In genomic region chr4:157045507-157046127, GRCh38 we compare ENCODE assay signal across 8 cellular contexts. TPM values are rescaled to one million over a fixed set of nuclear protein-coding genes. Genes with fewer than 3 reads are reported as not detected.
DNase-seq lines count a peak whose midpoint lies in the region; ATAC-seq and TF ChIP-seq lines count a peak whose summit lies in the region.

No MANE protein-coding gene starts in this region.

- intact Hi-C loops in colonic mucosa (cut with DNase I), result loop anchor here (10.0 kb wide), 1 partner anchor 571 kb away; no protein-coding TSS in a partner anchor

- DNase-seq in BE2C, result peak; percentile 10
- peak; percentile 65 for DNase-seq in NCI-H748 (lab: John Stamatoyannopoulos, UW; ENCODE audit: unreplicated experiment)
- DNase-seq in colonic mucosa, result no peak
- peak; percentile 82 for DNase-seq in medulla oblongata (ENCODE audit: extremely low spot score)
- DNase-seq in T-helper 2 cell treated with Interferon-gamma antibody and Interleukin-4, amounts not matched to agents 5 μg/mL and 100 μg/mL, for 36 hours (ENCODE audit: low spot score), result no peak
- no peak for DNase-seq in activated CD4-positive, alpha-beta T cell treated with anti-CD3 and anti-CD28 coated beads for 1 hour

- no peak overlapping the region for H3K27ac Mint-ChIP-seq in T-helper 2 cell treated with Interferon-gamma antibody and Interleukin-4, amounts not matched to agents 5 μg/mL and 100 μg/mL, for 36 hours

- no peaks in the 10 kb centered on the region for H3K4me1 ChIP-seq in BE2C
- no peaks in the 10 kb centered on the region for H3K4me1 ChIP-seq in colonic mucosa

- H3K36me3 ChIP-seq in BE2C (no peaks in the 10 kb centered on the region), colonic mucosa (no peaks in the 10 kb centered on the region)

- H3K27me3 Mint-ChIP-seq in T-helper 2 cell treated with Interferon-gamma antibody and Interleukin-4, amounts not matched to agents 5 μg/mL and 100 μg/mL, for 36 hours (ENCODE audit: low read depth), result no peaks in the 10 kb centered on the region

- peak; percentile 87 for ATAC-seq in GM18907 (IDR thresholded peaks at IDR 0.05; ENCODE audit: unreplicated experiment)
- peak; percentile 91 for ATAC-seq in HG03342 (IDR thresholded peaks at IDR 0.05; ENCODE audit: unreplicated experiment)

- H3K4me3 Mint-ChIP-seq in T-helper 2 cell treated with Interferon-gamma antibody and Interleukin-4, amounts not matched to agents 5 μg/mL and 100 μg/mL, for 36 hours, result no peak overlapping the region

- no peaks in the 10 kb centered on the region for H3K9me3 ChIP-seq in BE2C
- H3K9me3 ChIP-seq in colonic mucosa, result no peaks in the 10 kb centered on the region

- no peak overlapping the region for H3K9ac ChIP-seq in colonic mucosa (ENCODE audit: low read depth in 2 of 2, low read length in 2 of 2)

- no peaks in the 10 kb centered on the region for H3K4me1 Mint-ChIP-seq in T-helper 2 cell treated with Interferon-gamma antibody and Interleukin-4, amounts not matched to agents 5 μg/mL and 100 μg/mL, for 36 hours (ENCODE audit: low read depth)

- TF ChIP-seq CTCF in BE2C (IDR thresholded peaks at IDR 0.05; ENCODE audit: low read depth, low read length) (peak; percentile 61), colonic mucosa (IDR thresholded peaks at IDR 0.05) (peak; percentile 46)

- H3K9me3 Mint-ChIP-seq in T-helper 2 cell treated with Interferon-gamma antibody and Interleukin-4, amounts not matched to agents 5 μg/mL and 100 μg/mL, for 36 hours, result no peaks in the 10 kb centered on the region

- no peaks in the 10 kb centered on the region for H3K36me3 Mint-ChIP-seq in T-helper 2 cell treated with Interferon-gamma antibody and Interleukin-4, amounts not matched to agents 5 μg/mL and 100 μg/mL, for 36 hours (ENCODE audit: low read depth)

- no peaks in the 10 kb centered on the region for H3K27me3 ChIP-seq in BE2C
- no peaks in the 10 kb centered on the region for H3K27me3 ChIP-seq in colonic mucosa

- H3K27ac ChIP-seq in colonic mucosa, result no peak overlapping the region

- H3K4me3 ChIP-seq in BE2C (ENCODE audit: low read depth, low read length) (no peak overlapping the region), colonic mucosa (no peak overlapping the region)

RNA-seq across cellular contexts. Expression of gene GLRB, which starts 30.3 kb away (rescaled TPM):
- polyA plus RNA-seq in BE2C (2012; ENCODE audit: insufficient read depth, insufficient read length, low read depth), result not detected
- under 1 TPM; 0.37 to 0.42 TPM for total RNA-seq in colonic mucosa

Comparison
In these comparisons a context has a peak if more than half of its experiments do, and no peak if none do; other contexts are left out.
1. DNase-seq: peak in BE2C (single experiment), NCI-H748 (single experiment) and medulla oblongata (single experiment); none in colonic mucosa (single experiment), T-helper 2 cell treated with Interferon-gamma antibody and Interleukin-4, amounts not matched to agents 5 μg/mL and 100 μg/mL, for 36 hours (single experiment) and activated CD4-positive, alpha-beta T cell treated with anti-CD3 and anti-CD28 coated beads for 1 hour (single experiment).